In genomic region chr6:683742-684440, GRCh38 we compare ENCODE assay signal across 8 cellular contexts. TPM values are rescaled to one million over a fixed set of nuclear protein-coding genes. Genes with fewer than 3 reads are reported as not detected.
DNase-seq lines count a peak whose midpoint lies in the region; ATAC-seq lines count a peak whose summit lies in the region.

No MANE protein-coding gene starts in this region.

- H3K36me3 Mint-ChIP-seq in activated CD8-positive, alpha-beta memory T cell treated with anti-CD3 and anti-CD28 coated beads, Interleukin-2, amount 10 ng/mL, durations not matched to agents 7 days and 5 days: peaks cover 3% of the 10 kb centered on the region
- peaks cover 6 to 30% (median 10%) of the 10 kb centered on the region in 5 donors for H3K36me3 Mint-ChIP-seq in naive thymus-derived CD4-positive, alpha-beta T cell

- POLR2A ChIA-PET in naive thymus-derived CD4-positive, alpha-beta T cell (lab: Charles Lee): interaction anchor here (1.1 to 1.3 kb wide), 2 partner anchors 9 to 12 kb away, joined by 3 to 5 read pairs; partner anchors contain the start of gene EXOC2

- peaks cover 0 to 10% (median 0%) of the 10 kb centered on the region in 3 experiments for H3K36me3 ChIP-seq in naive thymus-derived CD4-positive, alpha-beta T cell (ENCODE audit: control insufficient read depth in 2 of 3, insufficient read depth in 3 of 3, low read length in 3 of 3)

- CTCF ChIA-PET in activated CD8-positive, alpha-beta memory T cell treated with anti-CD3 and anti-CD28 coated beads, Interleukin-2, amount 10 ng/mL, durations not matched to agents 7 days and 5 days (lab: Charles Lee): interaction anchor here (0.6 to 1.2 kb wide), 3 partner anchors 9 to 90 kb away, joined by 3 to 4 read pairs (median 4); partner anchors contain the start of gene EXOC2
- CTCF ChIA-PET in naive thymus-derived CD4-positive, alpha-beta T cell (lab: Charles Lee): interaction anchor here (1.6 kb wide), 1 partner anchor 9 kb away, joined by 3 read pairs; no protein-coding TSS in a partner anchor

- intact Hi-C loops in naive thymus-derived CD4-positive, alpha-beta T cell (cut with micrococcal nuclease): loop anchor here in 1 of 2 donors (1.0 to 10.0 kb wide), 2 partner anchors 8 to 69 kb away; no protein-coding TSS in a partner anchor

- no peak overlapping the region for H3K27ac ChIP-seq in naive thymus-derived CD4-positive, alpha-beta T cell (ENCODE audit: low read depth, low read length)

- peaks cover 39% of the 10 kb centered on the region for H3K4me1 Mint-ChIP-seq in activated CD8-positive, alpha-beta memory T cell treated with anti-CD3 and anti-CD28 coated beads, Interleukin-2, amount 10 ng/mL, durations not matched to agents 7 days and 5 days
- H3K4me1 Mint-ChIP-seq in naive thymus-derived CD4-positive, alpha-beta T cell: peaks cover 42 to 59% (median 50%) of the 10 kb centered on the region in 7 donors

- H3K27me3 Mint-ChIP-seq in activated CD8-positive, alpha-beta memory T cell treated with anti-CD3 and anti-CD28 coated beads, Interleukin-2, amount 10 ng/mL, durations not matched to agents 7 days and 5 days: no peaks in the 10 kb centered on the region
- H3K27me3 Mint-ChIP-seq in naive thymus-derived CD4-positive, alpha-beta T cell: no peaks in the 10 kb centered on the region

- H3K4me3 Mint-ChIP-seq in activated CD8-positive, alpha-beta memory T cell treated with anti-CD3 and anti-CD28 coated beads, Interleukin-2, amount 10 ng/mL, durations not matched to agents 7 days and 5 days: peak overlapping the region; percentile 34
- peak overlapping the region; percentile 14 to 82 (median 62) for H3K4me3 Mint-ChIP-seq in naive thymus-derived CD4-positive, alpha-beta T cell

- no peaks in the 10 kb centered on the region for H3K27me3 ChIP-seq in naive thymus-derived CD4-positive, alpha-beta T cell (ENCODE audit: control insufficient read depth in 2 of 2, insufficient read depth in 2 of 2, low read length in 2 of 2)

- no peaks in the 10 kb centered on the region for H3K9me3 ChIP-seq in naive thymus-derived CD4-positive, alpha-beta T cell (ENCODE audit: control insufficient read depth in 2 of 3, low read length in 3 of 3)

- H3K4me1 ChIP-seq in naive thymus-derived CD4-positive, alpha-beta T cell (ENCODE audit: control insufficient read depth in 2 of 2, insufficient read depth in 2 of 2, low read length in 2 of 2): peaks cover 20 to 27% of the 10 kb centered on the region in 2 donors

- H3K4me3 ChIP-seq in naive thymus-derived CD4-positive, alpha-beta T cell (ENCODE audit: low read length): no peak overlapping the region

- H3K9me3 Mint-ChIP-seq in activated CD8-positive, alpha-beta memory T cell treated with anti-CD3 and anti-CD28 coated beads, Interleukin-2, amount 10 ng/mL, durations not matched to agents 7 days and 5 days (ENCODE audit: low read depth): no peaks in the 10 kb centered on the region
- no peaks in the 10 kb centered on the region for H3K9me3 Mint-ChIP-seq in naive thymus-derived CD4-positive, alpha-beta T cell

- no peak for DNase-seq in activated CD8-positive, alpha-beta memory T cell treated with anti-CD3 and anti-CD28 coated beads, Interleukin-2, amount 10 ng/mL, durations not matched to agents 7 days and 5 days
- no peak for DNase-seq in activated CD8-positive, alpha-beta memory T cell treated with anti-CD3 and anti-CD28 coated beads, Interleukin-2, amount 50 U/mL, for 48 hours
- DNase-seq in NCI-H524 treated with DMSO at 0.1 percent for 48 hours (lab: John Stamatoyannopoulos, UW) (peak; percentile 89), ecto neural progenitor cell (ENCODE audit: low spot score) (peak; percentile 80), mucosa of gallbladder (ENCODE audit: low spot score) (no peak)
- DNase-seq in naive thymus-derived CD4-positive, alpha-beta T cell: no peak

- no peak for ATAC-seq in activated CD8-positive, alpha-beta memory T cell treated with anti-CD3 and anti-CD28 coated beads, Interleukin-2, amount 10 ng/mL, durations not matched to agents 7 days and 5 days
- ATAC-seq in naive thymus-derived CD4-positive, alpha-beta T cell: no peak
- ATAC-seq in GM21529 (IDR thresholded peaks at IDR 0.05; ENCODE audit: unreplicated experiment) (no peak), GM21423 (IDR thresholded peaks at IDR 0.05; ENCODE audit: unreplicated experiment) (no peak)

- H3K27ac Mint-ChIP-seq in activated CD8-positive, alpha-beta memory T cell treated with anti-CD3 and anti-CD28 coated beads, Interleukin-2, amount 10 ng/mL, durations not matched to agents 7 days and 5 days: peak overlapping the region; percentile 48
- H3K27ac Mint-ChIP-seq in naive thymus-derived CD4-positive, alpha-beta T cell: peak overlapping the region in 2 of 9 donors; percentile 79 to 80

RNA-seq across cellular contexts. Expression of gene EXOC2, which starts 9.0 kb away (rescaled TPM):
- 10 to 100 TPM; 28.4 to 34.6 TPM for total RNA-seq in activated CD8-positive, alpha-beta memory T cell treated with anti-CD3 and anti-CD28 coated beads, Interleukin-2, amount 10 ng/mL, durations not matched to agents 7 days and 5 days
- 10 to 100 TPM; 26.7 to 40.6 (median 38.8) TPM for total RNA-seq in naive thymus-derived CD4-positive, alpha-beta T cell
- polyA plus RNA-seq in naive thymus-derived CD4-positive, alpha-beta T cell: 10 to 100 TPM; 33.9 to 45.4 TPM
- total RNA-seq in mucosa of gallbladder: 20.7 TPM

RNA-seq across cellular contexts. Expression of gene HUS1B, which starts 27.0 kb away (rescaled TPM):
- total RNA-seq in activated CD8-positive, alpha-beta memory T cell treated with anti-CD3 and anti-CD28 coated beads, Interleukin-2, amount 10 ng/mL, durations not matched to agents 7 days and 5 days: 1 to 10 TPM; 1.2 to 1.9 TPM
- 1 to 10 TPM; 1.4 to 3.5 (median 2.4) TPM for total RNA-seq in naive thymus-derived CD4-positive, alpha-beta T cell
- 1 to 10 TPM; 1.1 to 1.4 TPM for polyA plus RNA-seq in naive thymus-derived CD4-positive, alpha-beta T cell
- total RNA-seq in mucosa of gallbladder: 0.46 TPM

Comparison
In these comparisons a context has a peak if more than half of its experiments do, and no peak if none do; other contexts are left out.
1. DNase-seq: peak in NCI-H524 treated with DMSO at 0.1 percent for 48 hours (single experiment) and ecto neural progenitor cell (single experiment); none in activated CD8-positive, alpha-beta memory T cell treated with anti-CD3 and anti-CD28 coated beads, Interleukin-2, amount 10 ng/mL, durations not matched to agents 7 days and 5 days (single experiment), activated CD8-positive, alpha-beta memory T cell treated with anti-CD3 and anti-CD28 coated beads, Interleukin-2, amount 50 U/mL, for 48 hours (single experiment), naive thymus-derived CD4-positive, alpha-beta T cell (0 of 9) and mucosa of gallbladder (single experiment).